In the genomic region with DNA sequence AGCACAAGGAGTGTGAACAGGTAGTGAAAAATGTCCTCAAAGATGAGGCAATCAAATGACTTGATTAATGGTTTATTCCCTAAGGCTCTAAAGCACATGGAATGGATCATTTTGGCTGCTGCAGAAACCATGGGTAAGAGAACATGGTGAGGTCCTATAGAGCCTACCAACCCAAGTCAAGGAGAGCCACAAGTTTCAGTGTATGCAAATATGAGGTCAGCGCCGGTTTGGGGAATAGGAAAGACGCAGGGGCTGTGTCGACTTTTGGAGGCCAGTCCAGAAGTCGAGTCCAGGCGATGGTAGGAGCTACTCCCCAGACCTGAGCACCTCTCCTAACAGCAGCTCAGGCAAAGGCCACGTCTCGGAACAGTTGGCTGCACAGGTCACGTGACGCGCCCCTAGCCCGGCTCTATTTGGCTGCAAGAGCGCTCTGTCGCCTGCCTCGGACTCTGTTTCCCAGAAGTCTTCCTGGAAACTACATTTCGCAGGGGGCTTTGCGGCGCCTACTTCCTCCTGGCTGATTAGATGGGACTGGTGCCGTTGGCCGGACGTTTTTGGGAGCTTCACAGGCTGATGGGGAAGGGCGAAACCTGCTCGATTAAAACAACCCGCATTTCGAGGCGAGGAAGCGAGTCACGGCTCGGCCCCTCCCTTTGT, we compare ENCODE assay signal across 8 cellular contexts.
A peak's percentile ranks its signal among the peaks of the same experiment; 100 is the strongest.
DNase-seq lines count a peak whose midpoint lies in the region; ATAC-seq and TF ChIP-seq lines count a peak whose summit lies in the region.

No MANE protein-coding gene starts in this region.

- CTCF ChIA-PET in activated CD4-positive, alpha-beta T cell treated with anti-CD3 and anti-CD28 coated beads, Interleukin-2, amount 10 ng/mL, durations not matched to agents 7 days and 5 days (lab: Charles Lee): interaction anchor here (0.7 to 1.3 kb wide), 5 partner anchors 9 to 815 kb away, joined by 3 to 4 read pairs (median 3); no protein-coding TSS in a partner anchor

- H3K27ac ChIP-seq in coronary artery: peak overlapping the region; percentile 90 to 93

- POLR2A ChIA-PET in activated CD4-positive, alpha-beta T cell treated with anti-CD3 and anti-CD28 coated beads, Interleukin-2, amount 10 ng/mL, durations not matched to agents 7 days and 5 days (lab: Charles Lee): interaction anchor here (2.0 kb wide), 1 partner anchor 74 kb away, joined by 6 read pairs; the partner anchor contains the start of gene CHD6

- peaks cover 2% of the 10 kb centered on the region for H3K27me3 Mint-ChIP-seq in activated CD4-positive, alpha-beta T cell treated with anti-CD3 and anti-CD28 coated beads, Interleukin-2, amount 10 ng/mL, durations not matched to agents 7 days and 5 days

- no peaks in the 10 kb centered on the region for H3K36me3 Mint-ChIP-seq in activated CD4-positive, alpha-beta T cell treated with anti-CD3 and anti-CD28 coated beads, Interleukin-2, amount 10 ng/mL, durations not matched to agents 7 days and 5 days (ENCODE audit: low read depth)

- ATAC-seq in HG03066 (IDR thresholded peaks at IDR 0.05; ENCODE audit: low read depth, unreplicated experiment) (peak; percentile 56), left lobe of liver (peak; percentile 75)

- DNase-seq in NCI-H2107 treated with DMSO at 0.1 percent for 48 hours (lab: John Stamatoyannopoulos, UW; ENCODE audit: unreplicated experiment): peak; percentile 20
- no peak for DNase-seq in NCI-H2107 (lab: John Stamatoyannopoulos, UW)
- peak; percentile 54 for DNase-seq in NCI-H2196 treated with DMSO at 0.1 percent for 48 hours (lab: John Stamatoyannopoulos, UW; ENCODE audit: unreplicated experiment)
- peak; percentile 76 for DNase-seq in activated CD4-positive, alpha-beta T cell treated with anti-CD3 and anti-CD28 coated beads, Interleukin-2, amount 10 ng/mL, durations not matched to agents 7 days and 5 days
- DNase-seq in coronary artery (ENCODE audit: low spot score): peak; percentile 91
- DNase-seq in left lobe of liver (ENCODE audit: low spot score): peak; percentile 84
- DNase-seq in stimulated activated CD4-positive, alpha-beta T cell treated with anti-CD3 and anti-CD28 coated beads, Interleukin-2, amount 100 ng/mL, for 24 hours: peak; percentile 77

- peak overlapping the region; percentile 84 for H3K4me3 ChIP-seq in coronary artery

- H3K27ac Mint-ChIP-seq in activated CD4-positive, alpha-beta T cell treated with anti-CD3 and anti-CD28 coated beads, Interleukin-2, amount 10 ng/mL, durations not matched to agents 7 days and 5 days: peak overlapping the region; percentile 97

- peak overlapping the region; percentile 80 for H3K4me3 Mint-ChIP-seq in activated CD4-positive, alpha-beta T cell treated with anti-CD3 and anti-CD28 coated beads, Interleukin-2, amount 10 ng/mL, durations not matched to agents 7 days and 5 days

- peaks cover 25% of the 10 kb centered on the region for H3K4me1 Mint-ChIP-seq in activated CD4-positive, alpha-beta T cell treated with anti-CD3 and anti-CD28 coated beads, Interleukin-2, amount 10 ng/mL, durations not matched to agents 7 days and 5 days

- no peaks in the 10 kb centered on the region for H3K9me3 Mint-ChIP-seq in activated CD4-positive, alpha-beta T cell treated with anti-CD3 and anti-CD28 coated beads, Interleukin-2, amount 10 ng/mL, durations not matched to agents 7 days and 5 days

- no peak for TF ChIP-seq CTCF in coronary artery (IDR thresholded peaks at IDR 0.05)
